ENCODE assay signal across 13 cellular contexts in the genomic region with DNA sequence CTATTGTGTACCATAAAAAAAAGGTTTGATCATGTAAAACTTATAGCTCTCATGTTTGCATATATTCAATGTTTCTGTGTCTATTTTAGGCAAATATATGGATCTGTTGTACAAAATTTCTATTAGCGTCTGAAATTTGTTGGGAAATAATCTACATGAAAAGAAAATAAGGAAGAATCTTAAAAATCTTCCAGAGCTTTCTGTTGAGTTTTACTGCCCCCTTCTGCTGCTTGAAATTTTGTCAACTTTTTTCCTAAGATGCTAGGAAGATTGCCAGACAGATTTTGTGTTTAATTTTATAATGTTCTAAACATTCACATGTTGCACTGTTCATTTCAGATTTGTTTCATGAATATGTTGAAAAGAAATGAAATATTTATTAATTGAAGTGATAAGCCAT. TPM values are rescaled to one million over a fixed set of nuclear protein-coding genes. Genes with fewer than 3 reads are reported as not detected.
DNase-seq lines count a peak whose midpoint lies in the region; ATAC-seq, FAIRE-seq and TF ChIP-seq lines count a peak whose summit lies in the region.
"Had no signal": no experiment of that assay in that cellular context is flagged by ENCODE, and none has a peak within 500 bp of the region (broad histone marks: within the 10 kb centered on the region; RNA-seq: fewer than 3 reads in every experiment).

No MANE protein-coding gene starts in this region.

- H3K9me3 ChIP-seq in breast epithelium (peaks cover 0 to 4% of the 10 kb centered on the region in 2 donors), stomach smooth muscle (ENCODE audit: control insufficient read depth in 2 of 2, low read length in 2 of 2) (no peaks in the 10 kb centered on the region)
- no peaks in the 10 kb centered on the region for H3K9me3 ChIP-seq in CD4-positive, alpha-beta memory T cell (ENCODE audit: control insufficient read depth in 1 of 2, low read length in 2 of 2)

- H3K27ac ChIP-seq in breast epithelium (no peak overlapping the region), stomach smooth muscle (ENCODE audit: low read length) (no peak overlapping the region)
- no peak overlapping the region for H3K27ac ChIP-seq in CD4-positive, alpha-beta memory T cell (ENCODE audit: low read depth, low read length)

- H3K27ac Mint-ChIP-seq in MCF 10A (ENCODE audit: low read depth, unreplicated experiment) = peak overlapping the region; percentile 97
- no peak overlapping the region for H3K27ac Mint-ChIP-seq in CD4-positive, alpha-beta memory T cell
- H3K27ac Mint-ChIP-seq: B cell; stimulated activated effector memory CD8-positive, alpha-beta T cell treated with anti-CD3 and anti-CD28 coated beads, Interleukin-12 subunit alpha, Interleukin-12 subunit beta, amount 100 ng/mL, for 72 hours had no signal

- CTCF ChIA-PET in MCF 10A (lab: Yijun Ruan, JAX) = interaction anchor here (0.6 to 12.1 kb wide), 20 partner anchors 18 to 309 kb away, joined by 3 to 134 read pairs (median 4); a partner anchor contains a TSS
- CTCF ChIA-PET in CD4-positive, alpha-beta memory T cell (lab: Charles Lee; ENCODE audit: partially characterized antibody) = no interaction called here

- H3K9ac ChIP-seq in stomach smooth muscle (ENCODE audit: low read length in 2 of 2) = peak overlapping the region; percentile 30 to 61

- TF ChIP-seq CTCF in MCF 10A (IDR thresholded peaks at IDR 0.05; ENCODE audit: unreplicated experiment) (peak; percentile 59), breast epithelium (IDR thresholded peaks at IDR 0.05) (no peak), fibroblast of mammary gland (conservative IDR thresholded peaks at IDR 0.05; ENCODE audit: control insufficient read depth, insufficient read depth, low read depth, low read length) (peak; percentile 58)

- H3K27me3 Mint-ChIP-seq in MCF 10A (ENCODE audit: insufficient read depth, unreplicated experiment) = no peaks in the 10 kb centered on the region
- peaks cover 27 to 34% of the 10 kb centered on the region in 2 donors for H3K27me3 Mint-ChIP-seq in CD4-positive, alpha-beta memory T cell

- no peak overlapping the region for H3K4me3 ChIP-seq in breast epithelium
- H3K4me3 ChIP-seq in fibroblast of mammary gland (ENCODE audit: control insufficient read depth, low read depth, low read length) = no peak overlapping the region
- peak overlapping the region; percentile 34 to 87 for H3K4me3 ChIP-seq in stomach smooth muscle (ENCODE audit: low read length in 2 of 2)
- no peak overlapping the region for H3K4me3 ChIP-seq in CD4-positive, alpha-beta memory T cell (ENCODE audit: low read length in 2 of 2)

- H3K9me3 Mint-ChIP-seq in MCF 10A (ENCODE audit: unreplicated experiment) = no peaks in the 10 kb centered on the region
- peaks cover 0 to 12% (median 3%) of the 10 kb centered on the region in 8 donors for H3K9me3 Mint-ChIP-seq in CD4-positive, alpha-beta memory T cell

- no TSS peak for BruUV-seq in MCF 10A (replicated peaks; lab: Mats Ljungman, UMichigan)

- H3K27me3 ChIP-seq in breast epithelium (no peaks in the 10 kb centered on the region), stomach smooth muscle (ENCODE audit: control insufficient read depth in 1 of 2, insufficient read depth in 2 of 2, low read length in 2 of 2) (no peaks in the 10 kb centered on the region)
- peaks cover 7% of the 10 kb centered on the region for H3K27me3 ChIP-seq in CD4-positive, alpha-beta memory T cell (ENCODE audit: insufficient read depth, low read length)

- H3K4me1 Mint-ChIP-seq in MCF 10A (ENCODE audit: insufficient read depth, unreplicated experiment) = peaks cover 29% of the 10 kb centered on the region
- H3K4me1 Mint-ChIP-seq in CD4-positive, alpha-beta memory T cell = peaks cover 7 to 17% (median 13%) of the 10 kb centered on the region in 4 donors

- TF ChIP-seq POLR2A in breast epithelium (IDR thresholded peaks at IDR 0.05) = no peak

- H3K4me3 Mint-ChIP-seq in MCF 10A (ENCODE audit: unreplicated experiment) = peak overlapping the region; percentile 96
- no peak overlapping the region for H3K4me3 Mint-ChIP-seq in CD4-positive, alpha-beta memory T cell
- H3K4me3 Mint-ChIP-seq: B cell; stimulated activated effector memory CD8-positive, alpha-beta T cell treated with anti-CD3 and anti-CD28 coated beads, Interleukin-12 subunit alpha, Interleukin-12 subunit beta, amount 100 ng/mL, for 72 hours had no signal

- H3K36me3 ChIP-seq in breast epithelium (no peaks in the 10 kb centered on the region), stomach smooth muscle (ENCODE audit: control insufficient read depth in 2 of 2, insufficient read depth in 2 of 2, low read length in 2 of 2) (peaks cover 0 to 8% of the 10 kb centered on the region in 2 donors)
- H3K36me3 ChIP-seq in CD4-positive, alpha-beta memory T cell (ENCODE audit: insufficient read depth, low read length) = no peaks in the 10 kb centered on the region

- POLR2A ChIA-PET in MCF 10A (lab: Yijun Ruan, JAX) = interaction anchor here (0.6 to 2.4 kb wide), 6 partner anchors 9 to 308 kb away, joined by 3 to 15 read pairs (median 3); a partner anchor contains a TSS
- POLR2A ChIA-PET in CD4-positive, alpha-beta memory T cell (lab: Charles Lee; ENCODE audit: partially characterized antibody) = no interaction called here

- no peaks in the 10 kb centered on the region for H3K36me3 Mint-ChIP-seq in MCF 10A (ENCODE audit: insufficient read depth, unreplicated experiment)
- H3K36me3 Mint-ChIP-seq in CD4-positive, alpha-beta memory T cell = no peaks in the 10 kb centered on the region
- H3K36me3 Mint-ChIP-seq: stimulated activated effector memory CD8-positive, alpha-beta T cell treated with anti-CD3 and anti-CD28 coated beads, Interleukin-12 subunit alpha, Interleukin-12 subunit beta, amount 100 ng/mL, for 72 hours had no signal

- no peak for ATAC-seq in GM19463 (IDR thresholded peaks at IDR 0.05; ENCODE audit: unreplicated experiment)
- ATAC-seq: stimulated activated effector memory CD8-positive, alpha-beta T cell treated with anti-CD3 and anti-CD28 coated beads, Interleukin-12 subunit alpha, Interleukin-12 subunit beta, amount 100 ng/mL, for 72 hours had no signal

- intact Hi-C loops in MCF 10A (cut with micrococcal nuclease) (loop anchor here (1.0 kb wide), 4 partner anchors 77 to 304 kb away; no protein-coding TSS in a partner anchor), breast epithelium (cut with DNase I; ENCODE audit: low total_unique reads) (no loop called here)
- intact Hi-C loops in CD4-positive, alpha-beta memory T cell (cut with micrococcal nuclease) = no loop called here

- DNase-seq in MCF 10A (ENCODE audit: unreplicated experiment) = peak; percentile 53
- DNase-seq in breast epithelium (ENCODE audit: low spot score in 2 of 2) = no peak
- DNase-seq in fibroblast of mammary gland (ENCODE audit: low read depth) = peak; percentile 64
- no peak for DNase-seq in CD4-positive, alpha-beta memory T cell
- DNase-seq in activated CD4-positive, alpha-beta T cell treated with anti-CD3 and anti-CD28 coated beads for 1 hour = no peak
- DNase-seq: NCI-H526 treated with DMSO at 0.1 percent for 48 hours; stimulated activated CD4-positive, alpha-beta T cell treated with anti-CD3 and anti-CD28 coated beads, Interleukin-12 subunit alpha, Interleukin-12 subunit beta, amount 100 ng/mL, for 4 hours had no signal

- H3K4me1 ChIP-seq in breast epithelium (no peaks in the 10 kb centered on the region), stomach smooth muscle (ENCODE audit: control insufficient read depth, insufficient read depth, low read length) (no peaks in the 10 kb centered on the region)
- peaks cover 6% of the 10 kb centered on the region for H3K4me1 ChIP-seq in CD4-positive, alpha-beta memory T cell (ENCODE audit: insufficient read depth, low read length)

- peak; percentile 90 for FAIRE-seq in TTC549 (lab: Jason Lieb, UNC)

RNA-seq across cellular contexts. Expression of a gene that starts 2.5 kb away (rescaled TPM):
- total RNA-seq in MCF 10A (2022) (6.0 and 17.6 TPM in 2 replicates), breast epithelium (1 to 10 TPM; 1.3 to 7.6 (median 1.6) TPM)
- total RNA-seq in CD4-positive, alpha-beta memory T cell = not detected
- not detected for polyA plus RNA-seq in CD4-positive, alpha-beta memory T cell
- total RNA-seq: B cell, LHCN-M2 had no signal

Comparison
In these comparisons a context has a peak if more than half of its experiments do, and no peak if none do; other contexts are left out.
1. DNase-seq: peak in MCF 10A (single experiment) and fibroblast of mammary gland (single experiment); none in breast epithelium (0 of 2), CD4-positive, alpha-beta memory T cell (0 of 5) and activated CD4-positive, alpha-beta T cell treated with anti-CD3 and anti-CD28 coated beads for 1 hour (single experiment).
2. CTCF ChIP-seq: peak in MCF 10A (single experiment) and fibroblast of mammary gland (single experiment); none in breast epithelium (0 of 3).
3. H3K4me3 ChIP-seq: peak in stomach smooth muscle (2 of 2); none in breast epithelium (0 of 3), fibroblast of mammary gland (single experiment) and CD4-positive, alpha-beta memory T cell (0 of 2).